ENCODE assay signal across 13 cellular contexts in the genomic region with DNA sequence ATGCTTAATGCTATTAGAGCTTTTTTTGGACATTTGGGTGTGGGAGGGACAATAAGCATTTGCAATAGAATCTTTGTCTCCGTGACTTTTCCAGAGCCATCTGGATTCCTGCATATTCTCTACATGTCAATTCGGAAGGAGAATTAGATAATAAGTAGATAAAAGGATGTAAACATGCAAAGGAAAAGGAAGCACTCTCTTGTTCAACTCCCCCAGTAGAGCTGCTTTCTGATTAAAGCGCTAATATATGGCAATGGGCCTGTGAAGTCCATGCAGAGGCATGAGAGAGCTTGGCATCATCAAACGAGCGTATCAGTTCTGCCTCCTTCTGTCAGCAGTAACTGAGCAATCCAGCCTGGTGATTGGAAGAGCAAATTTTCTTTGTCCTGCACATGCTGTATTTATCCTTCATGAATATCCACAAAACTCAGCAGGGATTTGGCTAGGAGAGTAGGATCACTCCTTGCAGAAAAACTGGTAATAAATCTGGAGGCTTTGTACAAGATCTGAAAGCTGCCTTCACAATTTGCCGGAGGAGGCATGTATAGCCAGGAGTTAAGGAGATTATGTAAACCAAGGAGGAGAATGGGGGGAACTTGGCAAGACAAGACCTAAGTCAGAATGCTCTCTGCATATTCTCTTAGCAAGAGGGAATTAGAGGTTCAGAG.
"Had no signal": no experiment of that assay in that cellular context is flagged by ENCODE, and none has a peak within 500 bp of the region (broad histone marks: within the 10 kb centered on the region; RNA-seq: fewer than 3 reads in every experiment).

No MANE protein-coding gene starts in this region.

- H3K27me3 ChIP-seq: left lung, ovary, thyroid gland had no signal

- H3K36me3 Mint-ChIP-seq: activated naive CD8-positive, alpha-beta T cell treated with anti-CD3 and anti-CD28 coated beads, Interleukin-2, amount 10 ng/mL, durations not matched to agents 7 days and 5 days; memory B cell; natural killer cell; stimulated activated effector memory CD8-positive, alpha-beta T cell treated with anti-CD3 and anti-CD28 coated beads, Interleukin-12 subunit alpha, Interleukin-12 subunit beta, amount 100 ng/mL, for 72 hours had no signal

- H3K4me1 Mint-ChIP-seq: activated CD4-positive, alpha-beta T cell treated with anti-CD3 and anti-CD28 coated beads, Interleukin-2, amount 10 ng/mL, durations not matched to agents 7 days and 5 days; activated naive CD8-positive, alpha-beta T cell treated with anti-CD3 and anti-CD28 coated beads, Interleukin-2, amount 10 ng/mL, durations not matched to agents 7 days and 5 days; memory B cell; natural killer cell; stimulated activated effector memory CD8-positive, alpha-beta T cell treated with anti-CD3 and anti-CD28 coated beads, Interleukin-12 subunit alpha, Interleukin-12 subunit beta, amount 100 ng/mL, for 72 hours had no signal

- H3K27ac Mint-ChIP-seq: activated CD4-positive, alpha-beta T cell treated with anti-CD3 and anti-CD28 coated beads, Interleukin-2, amount 10 ng/mL, durations not matched to agents 7 days and 5 days; activated naive CD8-positive, alpha-beta T cell treated with anti-CD3 and anti-CD28 coated beads, Interleukin-2, amount 10 ng/mL, durations not matched to agents 7 days and 5 days; memory B cell; natural killer cell; stimulated activated effector memory CD8-positive, alpha-beta T cell treated with anti-CD3 and anti-CD28 coated beads, Interleukin-12 subunit alpha, Interleukin-12 subunit beta, amount 100 ng/mL, for 72 hours; T-helper 2 cell treated with Interferon-gamma antibody and Interleukin-4, amounts not matched to agents 5 μg/mL and 100 μg/mL, for 36 hours had no signal

- H3K4me3 Mint-ChIP-seq: activated CD4-positive, alpha-beta T cell treated with anti-CD3 and anti-CD28 coated beads, Interleukin-2, amount 10 ng/mL, durations not matched to agents 7 days and 5 days; activated naive CD8-positive, alpha-beta T cell treated with anti-CD3 and anti-CD28 coated beads, Interleukin-2, amount 10 ng/mL, durations not matched to agents 7 days and 5 days; memory B cell; natural killer cell; stimulated activated effector memory CD8-positive, alpha-beta T cell treated with anti-CD3 and anti-CD28 coated beads, Interleukin-12 subunit alpha, Interleukin-12 subunit beta, amount 100 ng/mL, for 72 hours; T-helper 2 cell treated with Interferon-gamma antibody and Interleukin-4, amounts not matched to agents 5 μg/mL and 100 μg/mL, for 36 hours had no signal

- DNase-seq: activated CD4-positive, alpha-beta T cell treated with anti-CD3 and anti-CD28 coated beads, Interleukin-2, amount 10 ng/mL, durations not matched to agents 7 days and 5 days; activated CD8-positive, alpha-beta memory T cell treated with anti-CD3 and anti-CD28 coated beads, Interleukin-2, amount 50 U/mL, for 48 hours; activated naive CD8-positive, alpha-beta T cell treated with anti-CD3 and anti-CD28 coated beads, Interleukin-2, amount 10 ng/mL, durations not matched to agents 7 days and 5 days; aorta; dermis blood vessel endothelial cell; kidney; left lung; natural killer cell; ovary; thyroid gland had no signal

- H3K4me1 ChIP-seq: left lung, thyroid gland had no signal

- H3K27me3 Mint-ChIP-seq: activated CD4-positive, alpha-beta T cell treated with anti-CD3 and anti-CD28 coated beads, Interleukin-2, amount 10 ng/mL, durations not matched to agents 7 days and 5 days; activated naive CD8-positive, alpha-beta T cell treated with anti-CD3 and anti-CD28 coated beads, Interleukin-2, amount 10 ng/mL, durations not matched to agents 7 days and 5 days; memory B cell had no signal

- H3K27ac ChIP-seq: left lung, ovary, thyroid gland had no signal

- H3K9me3 ChIP-seq: left lung, ovary, thyroid gland had no signal

- H3K9me3 Mint-ChIP-seq: activated CD4-positive, alpha-beta T cell treated with anti-CD3 and anti-CD28 coated beads, Interleukin-2, amount 10 ng/mL, durations not matched to agents 7 days and 5 days had no signal

- H3K4me3 ChIP-seq: left lung, ovary, thyroid gland had no signal

- H3K36me3 ChIP-seq: left lung, ovary, thyroid gland had no signal
